Comparison of ENCODE assay signal across 18 cellular contexts in the genomic region with DNA sequence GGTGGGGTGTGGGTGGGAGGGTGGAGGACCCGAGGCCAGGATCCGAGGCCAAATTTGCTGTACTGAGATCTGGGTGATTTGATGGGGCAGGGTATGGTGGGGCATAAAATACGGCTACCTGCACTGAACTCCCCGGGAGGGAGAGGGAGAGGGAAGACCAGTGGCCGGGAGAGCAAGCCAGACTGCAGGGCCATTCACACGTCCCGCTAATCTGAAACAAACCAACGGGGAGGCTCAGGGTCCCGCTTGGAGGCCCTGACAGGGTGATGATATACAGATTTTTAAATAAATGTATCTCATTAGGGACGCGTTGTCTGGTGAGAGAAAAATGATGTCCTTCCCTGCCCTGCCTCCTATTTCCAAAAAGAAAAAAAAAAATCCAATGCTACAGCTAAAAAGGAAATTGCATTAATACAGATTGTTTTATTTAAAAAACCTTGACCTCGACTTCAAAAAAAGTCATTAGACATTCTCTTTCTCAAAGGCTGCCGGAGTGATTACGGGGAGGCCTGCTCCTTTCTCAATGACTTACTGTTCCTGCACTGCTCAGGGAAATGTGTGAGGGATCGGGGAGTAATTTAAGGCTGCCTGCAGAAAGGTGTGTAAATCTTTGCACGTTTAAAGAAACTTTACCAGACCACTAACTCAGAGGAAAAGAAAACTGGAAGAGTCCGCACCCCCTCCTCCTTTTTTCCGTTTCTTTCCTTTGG. TPM values are rescaled to one million over a fixed set of nuclear protein-coding genes. Genes with fewer than 3 reads are reported as not detected.
"Had no signal": no experiment of that assay in that cellular context is flagged by ENCODE, and none has a peak within 500 bp of the region (broad histone marks: within the 10 kb centered on the region; RNA-seq: fewer than 3 reads in every experiment).

No MANE protein-coding gene starts in this region.

- H3K27ac ChIP-seq: dorsolateral prefrontal cortex, gastrocnemius medialis, upper lobe of right lung had no signal

- H3K36me3 Mint-ChIP-seq: activated CD4-positive, alpha-beta memory T cell treated with anti-CD3 and anti-CD28 coated beads for 36 hours; activated naive CD8-positive, alpha-beta T cell treated with anti-CD3 and anti-CD28 coated beads for 36 hours; naive B cell; stimulated activated naive B cell treated with anti-CD40 and anti-IgM and Interleukin-4, amounts not matched to agents 10 μg/mL and 1 μg/mL and 100 μg/mL, for 72 hours had no signal

- H3K27me3 Mint-ChIP-seq: activated CD4-positive, alpha-beta memory T cell treated with anti-CD3 and anti-CD28 coated beads for 36 hours; activated naive CD8-positive, alpha-beta T cell treated with anti-CD3 and anti-CD28 coated beads for 36 hours had no signal

- H3K4me1 ChIP-seq: gastrocnemius medialis, upper lobe of right lung had no signal

- H3K4me1 Mint-ChIP-seq: activated naive CD8-positive, alpha-beta T cell treated with anti-CD3 and anti-CD28 coated beads for 36 hours; stimulated activated naive B cell treated with anti-CD40 and anti-IgM and Interleukin-4, amounts not matched to agents 10 μg/mL and 1 μg/mL and 100 μg/mL, for 72 hours had no signal

- H3K27ac Mint-ChIP-seq: activated CD4-positive, alpha-beta memory T cell treated with anti-CD3 and anti-CD28 coated beads for 36 hours; activated naive CD8-positive, alpha-beta T cell treated with anti-CD3 and anti-CD28 coated beads for 36 hours; stimulated activated naive B cell treated with anti-CD40 and anti-IgM and Interleukin-4, amounts not matched to agents 10 μg/mL and 1 μg/mL and 100 μg/mL, for 72 hours had no signal

- H3K36me3 ChIP-seq: gastrocnemius medialis, heart right ventricle, upper lobe of right lung had no signal

- H3K4me3 Mint-ChIP-seq: activated CD4-positive, alpha-beta memory T cell treated with anti-CD3 and anti-CD28 coated beads for 36 hours; activated naive CD8-positive, alpha-beta T cell treated with anti-CD3 and anti-CD28 coated beads for 36 hours; naive B cell; stimulated activated naive B cell treated with anti-CD40 and anti-IgM and Interleukin-4, amounts not matched to agents 10 μg/mL and 1 μg/mL and 100 μg/mL, for 72 hours had no signal

- H3K4me3 ChIP-seq: dorsolateral prefrontal cortex, heart right ventricle, upper lobe of right lung had no signal

- H3K27me3 ChIP-seq: dorsolateral prefrontal cortex, gastrocnemius medialis, upper lobe of right lung had no signal

- H3K9me3 Mint-ChIP-seq: activated CD4-positive, alpha-beta memory T cell treated with anti-CD3 and anti-CD28 coated beads for 36 hours; activated naive CD8-positive, alpha-beta T cell treated with anti-CD3 and anti-CD28 coated beads for 36 hours; naive B cell; stimulated activated naive B cell treated with anti-CD40 and anti-IgM and Interleukin-4, amounts not matched to agents 10 μg/mL and 1 μg/mL and 100 μg/mL, for 72 hours had no signal

- DNase-seq: activated CD4-positive, alpha-beta memory T cell treated with anti-CD3 and anti-CD28 coated beads for 36 hours; activated gamma-delta T cell; activated naive CD8-positive, alpha-beta T cell treated with anti-CD3 and anti-CD28 coated beads for 36 hours; activated T-cell treated with anti-CD3 and anti-CD28 coated beads, Interleukin-2, amount 50 U/mL, for 48 hours; aorta; dorsolateral prefrontal cortex; gastrocnemius medialis; heart right ventricle; left ventricle myocardium superior; naive B cell; nucleus accumbens; stimulated activated CD4-positive, alpha-beta T cell treated with anti-CD3 and anti-CD28 coated beads, Interleukin-2, amount 100 ng/mL, for 24 hours; stimulated activated naive B cell treated with anti-CD40 and anti-IgM and Interleukin-4, amounts not matched to agents 10 μg/mL and 1 μg/mL and 100 μg/mL, for 72 hours; substantia nigra; upper lobe of right lung had no signal

- H3K9me3 ChIP-seq: gastrocnemius medialis, heart right ventricle, upper lobe of right lung had no signal

RNA-seq across cellular contexts. Expression of gene PRRX2, which starts 11.5 kb away (rescaled TPM):
- polyA plus RNA-seq: keratinocyte had no signal

RNA-seq across cellular contexts. Expression of gene C9orf50, which starts 33.1 kb away (rescaled TPM):
- total RNA-seq: activated CD4-positive, alpha-beta memory T cell treated with anti-CD3 and anti-CD28 coated beads for 36 hours; activated naive CD8-positive, alpha-beta T cell treated with anti-CD3 and anti-CD28 coated beads for 36 hours; gastrocnemius medialis; heart right ventricle; left ventricle myocardium superior; posterior vena cava; T-helper 1 cell treated with Interleukin-12 subunit alpha and Interleukin-12 subunit beta and Interleukin-4 antibody, amounts not matched to agents 30 ng/mL and 1 ng/mL, for 36 hours; upper lobe of right lung had no signal
- polyA plus RNA-seq: heart right ventricle, keratinocyte had no signal
